In genomic region chr6:37017606-37018005, GRCh38 we compare ENCODE assay signal across 9 cellular contexts. TPM values are rescaled to one million over a fixed set of nuclear protein-coding genes. Genes with fewer than 3 reads are reported as not detected.
DNase-seq lines count a peak whose midpoint lies in the region; ATAC-seq, FAIRE-seq and TF ChIP-seq lines count a peak whose summit lies in the region.
"Had no signal": no experiment of that assay in that cellular context is flagged by ENCODE, and none has a peak within 500 bp of the region (broad histone marks: within the 10 kb centered on the region; RNA-seq: fewer than 3 reads in every experiment).

No MANE protein-coding gene starts in this region.

- no peaks in the 10 kb centered on the region for H3F3A ChIP-seq in GM23248 (ENCODE audit: insufficient read depth)

- no peaks in the 10 kb centered on the region for H4K20me1 ChIP-seq in GM23248 (ENCODE audit: insufficient read depth)

- WGBS in A549 (ENCODE audit: missing lambda C conversion rate): 0% methylated on average over 1 of the region's 2 CpGs
- 50 to 54% methylated on average over 2 of the region's 2 CpGs for WGBS in GM23248 (ENCODE audit: low coverage in 1 of 2, low lambda C conversion rate in 2 of 2, missing lambda C conversion rate in 2 of 2), 2 experiments

- CTCF ChIA-PET in A549 (lab: Yijun Ruan, JAX): interaction anchor here (0.6 to 20.1 kb wide), 74 partner anchors 8 to 662 kb away, joined by 3 to 546 read pairs (median 4); partner anchors contain the start of genes C6orf89, FGD2, PI16 and PIM1

- peaks cover 49% of the 10 kb centered on the region for H3K4me1 Mint-ChIP-seq in activated T-helper 1 cell treated with anti-CD3 and anti-CD28 coated beads, Interleukin-12 subunit alpha, Interleukin-12 subunit beta, Interleukin-2, Interleukin-4 antibody, amounts not matched to agents 30 ng/mL and 10 ng/mL and 1 ng/mL, durations not matched to agents 14 hours and 24 hours and 36 hours (ENCODE audit: low read depth)
- peaks cover 31 to 41% (median 37%) of the 10 kb centered on the region in 3 donors for H3K4me1 Mint-ChIP-seq in naive B cell

- peak overlapping the region; percentile 78 for H2AFZ ChIP-seq in GM23248

- no peak overlapping the region for H3K4me3 ChIP-seq in A549
- no peak overlapping the region for H3K4me3 ChIP-seq in GM23248
- H3K4me3 ChIP-seq: upper lobe of right lung had no signal

- TF ChIP-seq EP300 in A549 (IDR thresholded peaks at IDR 0.05): no peak

- H3K9me3 ChIP-seq in A549: no peaks in the 10 kb centered on the region
- H3K9me3 ChIP-seq in GM23248 (ENCODE audit: low read depth): no peaks in the 10 kb centered on the region
- H3K9me3 ChIP-seq: upper lobe of right lung had no signal

- DNase-seq in A549 (ENCODE audit: low read depth in 1 of 2, low spot score in 1 of 2) (no peak), GM23248 (no peak), naive B cell (no peak), amniotic stem cell (lab: John Stamatoyannopoulos, UW) (no peak), 8988T (no peak), left cardiac atrium (no peak)
- no peak for DNase-seq in activated T-helper 1 cell treated with anti-CD3 and anti-CD28 coated beads, Interleukin-12 subunit alpha, Interleukin-12 subunit beta, Interleukin-2, Interleukin-4 antibody, amounts not matched to agents 30 ng/mL and 10 ng/mL and 1 ng/mL, durations not matched to agents 14 hours and 24 hours and 36 hours (ENCODE audit: low spot score)
- DNase-seq in stimulated activated CD4-positive, alpha-beta T cell treated with anti-CD3 and anti-CD28 coated beads, Interleukin-15, amount 100 ng/mL, for 24 hours: no peak

- H3K9ac ChIP-seq in GM23248: peak overlapping the region; percentile 7; the same call in 1 of the 2 replicates

- H3K4me3 Mint-ChIP-seq in activated T-helper 1 cell treated with anti-CD3 and anti-CD28 coated beads, Interleukin-12 subunit alpha, Interleukin-12 subunit beta, Interleukin-2, Interleukin-4 antibody, amounts not matched to agents 30 ng/mL and 10 ng/mL and 1 ng/mL, durations not matched to agents 14 hours and 24 hours and 36 hours: no peak overlapping the region
- peak overlapping the region in 1 of 8 donors; percentile 61 for H3K4me3 Mint-ChIP-seq in naive B cell

- H3K4me1 ChIP-seq in A549 (peaks cover 17% of the 10 kb centered on the region), GM23248 (ENCODE audit: insufficient read depth) (no peaks in the 10 kb centered on the region; the same call in 1 of the 2 replicates)
- H3K4me1 ChIP-seq: upper lobe of right lung had no signal

- no peaks in the 10 kb centered on the region for H3K79me2 ChIP-seq in GM23248 (ENCODE audit: insufficient read depth)

- H3K9me2 ChIP-seq in GM23248 (ENCODE audit: insufficient read depth): no peaks in the 10 kb centered on the region

- TF ChIP-seq POLR2A in A549 (IDR thresholded peaks at IDR 0.05; ENCODE audit: low read length): no peak

- H3K36me3 ChIP-seq in GM23248 (ENCODE audit: low read depth): no peaks in the 10 kb centered on the region

- no peak for TF ChIP-seq CTCF in A549 (IDR thresholded peaks at IDR 0.05)

- peak overlapping the region; percentile 56 for H3K27ac Mint-ChIP-seq in activated T-helper 1 cell treated with anti-CD3 and anti-CD28 coated beads, Interleukin-12 subunit alpha, Interleukin-12 subunit beta, Interleukin-2, Interleukin-4 antibody, amounts not matched to agents 30 ng/mL and 10 ng/mL and 1 ng/mL, durations not matched to agents 14 hours and 24 hours and 36 hours
- peak overlapping the region; percentile 3 to 98 (median 78) for H3K27ac Mint-ChIP-seq in naive B cell

- peak overlapping the region; percentile 44; the same call in 2 of the 3 replicates for H3K4me2 ChIP-seq in A549
- H3K4me2 ChIP-seq in GM23248 (ENCODE audit: unreplicated experiment): no peak overlapping the region

- in situ Hi-C loops in GM23248 (cut with MboI): no loop called here

- ATAC-seq in A549: peak; percentile 5 to 17; a peak in 3 of 6 replicates
- ATAC-seq in naive B cell (ENCODE audit: low read depth in 2 of 2): no peak
- ATAC-seq in left cardiac atrium: no peak

- intact Hi-C loops in activated T-helper 1 cell treated with anti-CD3 and anti-CD28 coated beads, Interleukin-12 subunit alpha, Interleukin-12 subunit beta, Interleukin-2, Interleukin-4 antibody, amounts not matched to agents 30 ng/mL and 10 ng/mL and 1 ng/mL, durations not matched to agents 14 hours and 24 hours and 36 hours (cut with micrococcal nuclease): loop anchor here (1.0 to 10.0 kb wide), 13 partner anchors 31 to 417 kb away; partner anchors contain the start of genes C6orf89, CMTR1, MTCH1 and PPIL1
- intact Hi-C loops in left cardiac atrium (cut with DNase I): loop anchor here (1.0 to 10.0 kb wide), 6 partner anchors 132 to 403 kb away; partner anchors contain the start of gene C6orf89 (in 2 of the 2)

- H3K9me3 Mint-ChIP-seq in activated T-helper 1 cell treated with anti-CD3 and anti-CD28 coated beads, Interleukin-12 subunit alpha, Interleukin-12 subunit beta, Interleukin-2, Interleukin-4 antibody, amounts not matched to agents 30 ng/mL and 10 ng/mL and 1 ng/mL, durations not matched to agents 14 hours and 24 hours and 36 hours: no peaks in the 10 kb centered on the region
- H3K9me3 Mint-ChIP-seq in naive B cell: no peaks in the 10 kb centered on the region

- no peaks in the 10 kb centered on the region for H3K27me3 ChIP-seq in GM23248 (replicated peaks; ENCODE audit: insufficient read depth)
- H3K27me3 ChIP-seq: upper lobe of right lung had no signal

- TF ChIP-seq RAD21 in A549 (conservative IDR thresholded peaks at IDR 0.05 in 1 of 2, IDR thresholded peaks at IDR 0.05 in 1 of 2): no peak

- POLR2A ChIA-PET in A549 (lab: Yijun Ruan, JAX): interaction anchor here (1.1 to 1.7 kb wide), 5 partner anchors 31 to 193 kb away, joined by 3 to 8 read pairs (median 4); partner anchors contain the start of genes C6orf89, MTCH1 and PPIL1

- peak overlapping the region in 1 of 2 experiments; percentile 70; a peak in 2 of 6 replicates for H3K27ac ChIP-seq in A549
- H3K27ac ChIP-seq in GM23248: no peak overlapping the region
- H3K27ac ChIP-seq: upper lobe of right lung had no signal

- no peaks in the 10 kb centered on the region for H3K27me3 Mint-ChIP-seq in activated T-helper 1 cell treated with anti-CD3 and anti-CD28 coated beads, Interleukin-12 subunit alpha, Interleukin-12 subunit beta, Interleukin-2, Interleukin-4 antibody, amounts not matched to agents 30 ng/mL and 10 ng/mL and 1 ng/mL, durations not matched to agents 14 hours and 24 hours and 36 hours (ENCODE audit: insufficient read depth)
- H3K27me3 Mint-ChIP-seq in naive B cell: no peaks in the 10 kb centered on the region

- FAIRE-seq in A549 (lab: Jason Lieb, UNC): no peak

- H3K36me3 Mint-ChIP-seq in activated T-helper 1 cell treated with anti-CD3 and anti-CD28 coated beads, Interleukin-12 subunit alpha, Interleukin-12 subunit beta, Interleukin-2, Interleukin-4 antibody, amounts not matched to agents 30 ng/mL and 10 ng/mL and 1 ng/mL, durations not matched to agents 14 hours and 24 hours and 36 hours (ENCODE audit: low read depth): no peaks in the 10 kb centered on the region
- H3K36me3 Mint-ChIP-seq in naive B cell: peaks cover under 1 to 11% of the 10 kb centered on the region in 2 donors

TF ChIP-seq in A549, 52 proteins besides CTCF, POLR2A, EP300 and RAD21:
- TF ChIP-seq NPAS2 (CRISPR knock-in tag; IDR thresholded peaks at IDR 0.05; ENCODE audit: borderline replicate concordance) (no peak), HOXB5 (CRISPR knock-in tag; IDR thresholded peaks at IDR 0.05) (no peak), POLR2AphosphoS2 (conservative IDR thresholded peaks at IDR 0.05; ENCODE audit: low read length) (no peak), HDAC2 (IDR thresholded peaks at IDR 0.05) (no peak), CHD2 (IDR thresholded peaks at IDR 0.05; ENCODE audit: low read length, partially characterized antibody) (no peak), ZC3H11A (IDR thresholded peaks at IDR 0.05) (no peak), CHD4 (IDR thresholded peaks at IDR 0.05; ENCODE audit: borderline replicate concordance) (no peak), FOSB (CRISPR knock-in tag; IDR thresholded peaks at IDR 0.05) (no peak)
- TF ChIP-seq, protein P1, sequence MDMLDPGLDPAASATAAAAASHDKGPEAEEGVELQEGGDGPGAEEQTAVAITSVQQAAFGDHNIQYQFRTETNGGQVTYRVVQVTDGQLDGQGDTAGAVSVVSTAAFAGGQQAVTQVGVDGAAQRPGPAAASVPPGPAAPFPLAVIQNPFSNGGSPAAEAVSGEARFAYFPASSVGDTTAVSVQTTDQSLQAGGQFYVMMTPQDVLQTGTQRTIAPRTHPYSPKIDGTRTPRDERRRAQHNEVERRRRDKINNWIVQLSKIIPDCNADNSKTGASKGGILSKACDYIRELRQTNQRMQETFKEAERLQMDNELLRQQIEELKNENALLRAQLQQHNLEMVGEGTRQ (IDR thresholded peaks at IDR 0.05): no peak

RNA-seq across cellular contexts. Expression of gene FGD2, which starts 12.2 kb away (rescaled TPM):
- not detected in 2 replicates for polyA plus RNA-seq in A549 (2011; rRNA removed)
- polyA plus RNA-seq in A549 (2012; cell fraction: cytosol; rRNA removed): not detected in 2 replicates
- 0.06 TPM in 1 of 2 replicates, not detected in the other for polyA plus RNA-seq in A549 (2012; cell fraction: nucleus; rRNA removed)
- not detected in 3 replicates for polyA plus RNA-seq in A549 (2017; fragmentation: RNase III; extraction: RNeasy Plus Mini Kit Qiagen cat#74134 plus additional on column Dnase treatment)
- not detected in 2 replicates for polyA minus RNA-seq in A549 (2011; rRNA and poly(A)+ RNA removed)
- not detected in 2 replicates for total RNA-seq in GM23248 (2014; rRNA removed; shearing (Covaris generic))
- polyA plus RNA-seq in GM23248 (2016; fragmentation: Nextera tagmentation; extraction: Ambion mirVana): not detected in 2 replicates
- 0.65 and 1.5 TPM in 2 replicates for total RNA-seq in activated T-helper 1 cell treated with anti-CD3 and anti-CD28 coated beads, Interleukin-12 subunit alpha, Interleukin-12 subunit beta, Interleukin-2, Interleukin-4 antibody, amounts not matched to agents 30 ng/mL and 10 ng/mL and 1 ng/mL, durations not matched to agents 14 hours and 24 hours and 36 hours
- 100 to 1,000 TPM in 1 of 6 donors, 10 to 100 TPM in 5; 31.5 to 133 (median 69.2) TPM for polyA plus RNA-seq in naive B cell (ENCODE audit: low read depth in 6 of 6)
- 10 to 100 TPM; 15.1 to 15.5 TPM for total RNA-seq in left cardiac atrium

RNA-seq across cellular contexts. Expression of gene MTCH1, which starts 31.6 kb away (rescaled TPM):
- polyA plus RNA-seq in A549 (2011; rRNA removed): 65.4 and 69.4 TPM in 2 replicates
- 91.5 and 112 TPM in 2 replicates for polyA plus RNA-seq in A549 (2012; cell fraction: cytosol; rRNA removed)
- 117 and 143 TPM in 2 replicates for polyA plus RNA-seq in A549 (2012; cell fraction: nucleus; rRNA removed)
- polyA plus RNA-seq in A549 (2017; fragmentation: RNase III; extraction: RNeasy Plus Mini Kit Qiagen cat#74134 plus additional on column Dnase treatment): 99.8 to 112 TPM (median 111 TPM) in 3 replicates
- polyA minus RNA-seq in A549 (2011; rRNA and poly(A)+ RNA removed): 86.0 and 88.0 TPM in 2 replicates
- 418 and 473 TPM in 2 replicates for total RNA-seq in GM23248 (2014; rRNA removed; shearing (Covaris generic))
- polyA plus RNA-seq in GM23248 (2016; fragmentation: Nextera tagmentation; extraction: Ambion mirVana): 370 and 395 TPM in 2 replicates
- 120 and 127 TPM in 2 replicates for total RNA-seq in activated T-helper 1 cell treated with anti-CD3 and anti-CD28 coated beads, Interleukin-12 subunit alpha, Interleukin-12 subunit beta, Interleukin-2, Interleukin-4 antibody, amounts not matched to agents 30 ng/mL and 10 ng/mL and 1 ng/mL, durations not matched to agents 14 hours and 24 hours and 36 hours
- polyA plus RNA-seq in naive B cell (ENCODE audit: low read depth in 6 of 6): 10 to 100 TPM; 69.5 to 89.8 (median 88.3) TPM
- total RNA-seq in left cardiac atrium: 100 to 1,000 TPM; 178 to 214 TPM

Comparison
In these comparisons a context has a peak if more than half of its experiments do, and no peak if none do; other contexts are left out.
1. ATAC-seq: peak in A549 (2 of 2); none in naive B cell (0 of 2) and left cardiac atrium (0 of 2).